1 cellular context compared by ENCODE assay signal in genomic region chr2:112629823-112630222, GRCh38.
TF ChIP-seq lines count a peak whose summit lies in the region.

No MANE protein-coding gene starts in this region.

TF ChIP-seq in HCT116, 20 proteins besides CTCF, POLR2A, EP300 and RAD21:
- TF ChIP-seq JUND (IDR thresholded peaks at IDR 0.05) (no peak), ZBTB33 (IDR thresholded peaks at IDR 0.05; ENCODE audit: extremely low read depth, insufficient replicate concordance, low read length) (no peak), YY1 (IDR thresholded peaks at IDR 0.05; ENCODE audit: extremely low read depth, insufficient replicate concordance, low read depth, low read length) (no peak), REST (IDR thresholded peaks at IDR 0.05; ENCODE audit: low read depth) (no peak), FOSL1 (IDR thresholded peaks at IDR 0.05; ENCODE audit: low read depth) (no peak), SIN3A (IDR thresholded peaks at IDR 0.05; ENCODE audit: low read depth) (no peak), EZH2phosphoT487 (IDR thresholded peaks at IDR 0.05; ENCODE audit: borderline replicate concordance) (no peak), SP1 (IDR thresholded peaks at IDR 0.05; ENCODE audit: low read depth) (no peak), CEBPB (IDR thresholded peaks at IDR 0.05; ENCODE audit: low read depth) (no peak), ATF3 (IDR thresholded peaks at IDR 0.05) (no peak), ZNF274 (IDR thresholded peaks at IDR 0.05; ENCODE audit: low read depth, low read length) (no peak), TCF7L2 (IDR thresholded peaks at IDR 0.05; ENCODE audit: borderline replicate concordance, extremely low read depth, insufficient read depth, insufficient read length) (no peak), ZFX (IDR thresholded peaks at IDR 0.05) (no peak), ELF1 (IDR thresholded peaks at IDR 0.05; ENCODE audit: borderline replicate concordance, low read depth) (no peak), EGR1 (IDR thresholded peaks at IDR 0.05; ENCODE audit: low read depth) (no peak), CBX3 (IDR thresholded peaks at IDR 0.05; ENCODE audit: low read depth) (no peak), POLR2AphosphoS5 (IDR thresholded peaks at IDR 0.05; ENCODE audit: low read depth, low read length) (no peak)
